ENCODE assay signal across 15 cellular contexts in the genomic region with DNA sequence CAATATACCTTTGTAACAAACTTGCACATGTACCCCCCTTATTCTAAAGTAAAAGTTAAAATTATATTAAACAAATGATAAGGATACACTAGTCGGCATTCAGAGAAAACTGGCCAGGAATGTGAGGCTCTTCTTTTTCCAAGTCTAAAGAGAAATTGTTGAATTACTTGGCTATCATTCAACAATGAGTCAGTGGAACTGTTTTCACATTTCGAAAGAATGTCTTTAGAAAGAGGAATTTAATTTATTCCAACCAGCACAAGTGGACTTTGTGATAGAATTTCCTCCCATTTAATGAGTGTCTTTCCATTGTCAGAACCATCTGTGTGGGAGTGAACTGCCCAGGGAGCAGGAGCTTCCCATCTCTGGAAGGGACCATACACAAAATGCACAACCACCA.
DNase-seq lines count a peak whose midpoint lies in the region; FAIRE-seq and TF ChIP-seq lines count a peak whose summit lies in the region.
"Had no signal": no experiment of that assay in that cellular context is flagged by ENCODE, and none has a peak within 500 bp of the region (broad histone marks: within the 10 kb centered on the region; RNA-seq: fewer than 3 reads in every experiment).

No MANE protein-coding gene starts in this region.

- TF ChIP-seq CTCF in bronchial epithelial cell (IDR thresholded peaks at IDR 0.05; ENCODE audit: insufficient read depth, low read length, severe bottlenecking), result no peak

- peak; percentile 70 for DNase-seq in A172 (ENCODE audit: low spot score)
- peak; percentile 46 for DNase-seq in HT1080 (ENCODE audit: low read depth)
- DNase-seq in bronchial epithelial cell (ENCODE audit: low read depth), result peak; percentile 81
- peak; percentile 38 for DNase-seq in kidney tubule cell (ENCODE audit: low spot score)
- no peak for DNase-seq in SIG-M5 (lab: John Stamatoyannopoulos, UW)
- no peak for DNase-seq in GF-D8 (lab: John Stamatoyannopoulos, UW)
- no peak for DNase-seq in effector CD4-positive, alpha-beta T cell
- DNase-seq in CD1c-positive myeloid dendritic cell (ENCODE audit: extremely low spot score), result no peak
- DNase-seq: activated CD4-positive, alpha-beta memory T cell treated with anti-CD3 and anti-CD28 coated beads, Interleukin-2, amount 10 ng/mL, durations not matched to agents 7 days and 5 days; DMS79 treated with DMSO at 0.1 percent for 48 hours; MM.1S; NCI-H2227 treated with DMSO at 0.1 percent for 48 hours; retina had no signal

- no peaks in the 10 kb centered on the region for H3K36me3 ChIP-seq in bronchial epithelial cell (ENCODE audit: control insufficient read depth, insufficient read depth, low read length)
- H3K36me3 ChIP-seq: suprapubic skin had no signal

- no peak for FAIRE-seq in bronchial epithelial cell (lab: Jason Lieb, UNC)

- H3K27me3 ChIP-seq in bronchial epithelial cell (ENCODE audit: control insufficient read depth, insufficient read depth, low read length), result no peaks in the 10 kb centered on the region
- H3K27me3 ChIP-seq: hepatocyte, suprapubic skin had no signal

- H3K4me3 ChIP-seq in bronchial epithelial cell (ENCODE audit: low read depth, low read length), result no peak overlapping the region
- H3K4me3 ChIP-seq: hepatocyte, suprapubic skin had no signal

Comparison
In these comparisons a context has a peak if more than half of its experiments do, and no peak if none do; other contexts are left out.
1. DNase-seq: peak in A172 (single experiment), HT1080 (single experiment), bronchial epithelial cell (single experiment) and kidney tubule cell (single experiment); none in SIG-M5 (single experiment), GF-D8 (single experiment), effector CD4-positive, alpha-beta T cell (single experiment) and CD1c-positive myeloid dendritic cell (single experiment).